14 cellular contexts compared by ENCODE assay signal in genomic region chr4:7693711-7694110, GRCh38.
DNase-seq lines count a peak whose midpoint lies in the region; ATAC-seq and TF ChIP-seq lines count a peak whose summit lies in the region.
"Had no signal": no experiment of that assay in that cellular context is flagged by ENCODE, and none has a peak within 500 bp of the region (broad histone marks: within the 10 kb centered on the region; RNA-seq: fewer than 3 reads in every experiment).

No MANE protein-coding gene starts in this region.

- H3K4me3 ChIP-seq in lower lobe of right lung = no peak overlapping the region
- no peak overlapping the region for H3K4me3 ChIP-seq in osteoblast (ENCODE audit: insufficient read depth, low read length)
- H3K4me3 ChIP-seq: BLaER1 had no signal

- TF ChIP-seq CTCF in lower lobe of right lung (IDR thresholded peaks at IDR 0.05) (no peak), osteoblast (IDR thresholded peaks at IDR 0.05; ENCODE audit: extremely low read depth, low read depth, low read length) (no peak)

- H2AFZ ChIP-seq in osteoblast (ENCODE audit: low read length) = no peak overlapping the region

- intact Hi-C loops in lower lobe of right lung (cut with DNase I) = no loop called here

- H3K4me1 Mint-ChIP-seq in stimulated activated naive CD8-positive, alpha-beta T cell treated with anti-CD3 and anti-CD28 coated beads, Interleukin-15, amount 100 ng/mL, for 72 hours = no peaks in the 10 kb centered on the region

- H3K27ac ChIP-seq in lower lobe of right lung (no peak overlapping the region), osteoblast (ENCODE audit: low read depth, low read length) (no peak overlapping the region)
- H3K27ac ChIP-seq: BLaER1 had no signal

- H3K27ac Mint-ChIP-seq in stimulated activated naive CD8-positive, alpha-beta T cell treated with anti-CD3 and anti-CD28 coated beads, Interleukin-15, amount 100 ng/mL, for 72 hours = no peak overlapping the region

- no peaks in the 10 kb centered on the region for H3K79me2 ChIP-seq in osteoblast (ENCODE audit: insufficient read depth, low read length)

- no peaks in the 10 kb centered on the region for H3K4me1 ChIP-seq in lower lobe of right lung
- H3K4me1 ChIP-seq in osteoblast (ENCODE audit: insufficient read depth, low read length) = peaks cover 1% of the 10 kb centered on the region
- H3K4me1 ChIP-seq: Caco-2 had no signal

- H3K4me2 ChIP-seq in osteoblast (ENCODE audit: insufficient read depth, low read length) = no peak overlapping the region
- H3K4me2 ChIP-seq: BLaER1 had no signal

- no peak for DNase-seq in stimulated activated naive CD8-positive, alpha-beta T cell treated with anti-CD3 and anti-CD28 coated beads, Interleukin-15, amount 100 ng/mL, for 72 hours
- DNase-seq in stimulated activated naive CD8-positive, alpha-beta T cell treated with anti-CD3 and anti-CD28 coated beads, Interleukin-15, Interleukin-2, amounts not matched to agents 100 U/mL and 50 U/mL, for 24 hours = no peak
- DNase-seq in lower lobe of right lung (peak; percentile 34), osteoblast (ENCODE audit: insufficient read length, low spot score, missing footprints) (peak; percentile 62), islet precursor cell (no peak)
- DNase-seq: 8988T, AML-193, Caco-2, DMS53, GF-D8 had no signal

- ATAC-seq in stimulated activated naive CD8-positive, alpha-beta T cell treated with anti-CD3 and anti-CD28 coated beads, Interleukin-15, amount 100 ng/mL, for 72 hours = peak; percentile 19
- ATAC-seq in stimulated activated naive CD8-positive, alpha-beta T cell treated with anti-CD3 and anti-CD28 coated beads, Interleukin-15, Interleukin-2, amounts not matched to agents 100 U/mL and 50 U/mL, for 24 hours = no peak
- ATAC-seq in lower lobe of right lung (no peak), GM21515 (IDR thresholded peaks at IDR 0.05; ENCODE audit: unreplicated experiment) (no peak), HG03354 (IDR thresholded peaks at IDR 0.05; ENCODE audit: poor library complexity, severe bottlenecking, unreplicated experiment) (no peak)

- H3K36me3 ChIP-seq in lower lobe of right lung (no peaks in the 10 kb centered on the region), osteoblast (ENCODE audit: insufficient read depth, low read length) (no peaks in the 10 kb centered on the region)

- H3K9me3 Mint-ChIP-seq in stimulated activated naive CD8-positive, alpha-beta T cell treated with anti-CD3 and anti-CD28 coated beads, Interleukin-15, amount 100 ng/mL, for 72 hours = no peaks in the 10 kb centered on the region
- H3K9me3 Mint-ChIP-seq: CD8-positive, alpha-beta memory T cell had no signal

- no peak overlapping the region for H3K4me3 Mint-ChIP-seq in stimulated activated naive CD8-positive, alpha-beta T cell treated with anti-CD3 and anti-CD28 coated beads, Interleukin-15, amount 100 ng/mL, for 72 hours
- H3K4me3 Mint-ChIP-seq: CD8-positive, alpha-beta memory T cell had no signal

- H3K27me3 ChIP-seq in lower lobe of right lung (ENCODE audit: low read depth) (no peaks in the 10 kb centered on the region), osteoblast (ENCODE audit: insufficient read depth, low read length) (peaks cover 8% of the 10 kb centered on the region)
- H3K27me3 ChIP-seq: BLaER1 had no signal

- H3K9me3 ChIP-seq in lower lobe of right lung (no peaks in the 10 kb centered on the region), osteoblast (ENCODE audit: low read depth, low read length) (no peaks in the 10 kb centered on the region)
- H3K9me3 ChIP-seq: BLaER1, Caco-2 had no signal

- H4K20me1 ChIP-seq in osteoblast (ENCODE audit: insufficient read depth, low read length) = no peaks in the 10 kb centered on the region
- H4K20me1 ChIP-seq: BLaER1 had no signal

- peaks cover 16% of the 10 kb centered on the region for H3K27me3 Mint-ChIP-seq in stimulated activated naive CD8-positive, alpha-beta T cell treated with anti-CD3 and anti-CD28 coated beads, Interleukin-15, amount 100 ng/mL, for 72 hours

Comparison
In these comparisons a context has a peak if more than half of its experiments do, and no peak if none do; other contexts are left out.
1. DNase-seq: peak in lower lobe of right lung (single experiment) and osteoblast (single experiment); none in stimulated activated naive CD8-positive, alpha-beta T cell treated with anti-CD3 and anti-CD28 coated beads, Interleukin-15, amount 100 ng/mL, for 72 hours (0 of 2), stimulated activated naive CD8-positive, alpha-beta T cell treated with anti-CD3 and anti-CD28 coated beads, Interleukin-15, Interleukin-2, amounts not matched to agents 100 U/mL and 50 U/mL, for 24 hours (single experiment) and islet precursor cell (single experiment).